ENCODE assay signal across 23 cellular contexts in genomic region chr11:85236211-85236610, GRCh38.
"Had no signal": no experiment of that assay in that cellular context is flagged by ENCODE, and none has a peak within 500 bp of the region (broad histone marks: within the 10 kb centered on the region; RNA-seq: fewer than 3 reads in every experiment).

No MANE protein-coding gene starts in this region.

- H3K27ac ChIP-seq: KMS-11, RWPE1 had no signal

- ATAC-seq: K562, Panc1, PC-3, T-cell had no signal

- H3K9ac ChIP-seq: KMS-11, SK-N-SH had no signal

- DNase-seq: Kasumi-1, MM.1S, NCI-H1092 treated with DMSO at 0.1 percent for 48 hours, NCI-H1436, NCI-H187, NCI-H2029, NCI-H2081 treated with DMSO at 0.1 percent for 48 hours, NCI-H2171, NCI-H226, NCI-H446, NCI-H510A, NCI-H524 treated with DMSO at 0.1 percent for 48 hours, NCI-H69, NCI-H774, PC-3, SHP77, SK-N-SH, SW 1271, T-cell had no signal

- H3K4me3 ChIP-seq: K562 had no signal

- H3K9me3 ChIP-seq: SK-N-SH had no signal
